ENCODE assay signal across 2 cellular contexts in genomic region chr1:3472906-3473305, GRCh38.
A peak's percentile ranks its signal among the peaks of the same experiment; 100 is the strongest.
TF ChIP-seq lines count a peak whose summit lies in the region.

No MANE protein-coding gene starts in this region.

TF ChIP-seq in HepG2, 621 proteins besides CTCF, POLR2A, EP300 and RAD21:
- TF ChIP-seq RFX5 (IDR thresholded peaks at IDR 0.05; ENCODE audit: low read depth, low read length), result no peak
- peak; percentile 59 for TF ChIP-seq AGO2 (optimal IDR thresholded peaks at IDR 0.05; ENCODE audit: low read depth, low read length)
- TF ChIP-seq RBFOX2 (IDR thresholded peaks at IDR 0.05; ENCODE audit: low read depth, low read length), result 0 out of 2 replicates have a peak, but pooled peaks have one; percentile 41

TF ChIP-seq in H1, 55 proteins besides CTCF, POLR2A, EP300 and RAD21:
- TF ChIP-seq ZNF274 (IDR thresholded peaks at IDR 0.05; ENCODE audit: borderline replicate concordance, extremely low read depth, low read length) (no peak), SP2 (IDR thresholded peaks at IDR 0.05; ENCODE audit: low read length) (no peak), CEBPB (IDR thresholded peaks at IDR 0.05; ENCODE audit: low read depth, low read length) (no peak), MAX (IDR thresholded peaks at IDR 0.05) (no peak), SIX5 (IDR thresholded peaks at IDR 0.05; ENCODE audit: low read depth, low read length) (no peak), GABPA (IDR thresholded peaks at IDR 0.05; ENCODE audit: borderline replicate concordance, insufficient read depth, low read length) (no peak), HDAC6 (IDR thresholded peaks at IDR 0.05; ENCODE audit: low read depth, low read length) (no peak), TEAD4 (IDR thresholded peaks at IDR 0.05; ENCODE audit: low read depth, low read length) (no peak), EZH2 (IDR thresholded peaks at IDR 0.05; ENCODE audit: low read depth, low read length, severe bottlenecking) (no peak), CHD7 (IDR thresholded peaks at IDR 0.05; ENCODE audit: insufficient replicate concordance, low read length) (no peak)
TF ChIP-seq in H1: peak in this region for 0.
